32 cellular contexts compared by ENCODE assay signal in the genomic region with DNA sequence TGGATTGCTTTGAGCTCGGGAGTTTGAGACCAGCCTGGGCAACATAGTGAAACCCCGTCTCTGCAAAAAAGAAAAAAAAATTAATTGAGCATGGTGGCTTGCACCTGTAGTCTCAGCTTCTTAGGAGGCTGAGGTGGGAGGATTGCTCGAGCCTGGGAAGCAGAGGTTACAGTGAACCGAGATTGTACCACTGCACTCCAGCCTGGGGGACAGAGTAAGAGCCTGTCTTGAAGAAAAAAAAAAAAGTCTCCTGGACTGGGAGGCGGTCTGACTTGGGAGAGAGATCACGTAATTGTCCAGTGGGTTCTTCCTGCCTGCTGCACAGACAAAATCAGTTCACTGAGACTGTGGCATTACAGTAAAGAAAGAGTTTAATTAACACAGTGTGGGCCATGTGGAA. TPM values are rescaled to one million over a fixed set of nuclear protein-coding genes. Genes with fewer than 3 reads are reported as not detected.
"Had no signal": no experiment of that assay in that cellular context is flagged by ENCODE, and none has a peak within 500 bp of the region (broad histone marks: within the 10 kb centered on the region; RNA-seq: fewer than 3 reads in every experiment).

No MANE protein-coding gene starts in this region.

- H3K36me3 Mint-ChIP-seq: mesothelial cell of epicardium; naive B cell; natural killer cell treated with Interleukin-12 subunit alpha and Interleukin-12 subunit beta and Interleukin-15 and Interleukin-18, amount 100 ng/mL, for 72 hours; stimulated activated memory B cell treated with anti-CD40 and anti-IgM and Interleukin-4, amounts not matched to agents 10 μg/mL and 1 μg/mL and 100 μg/mL, for 72 hours had no signal

- H3K27ac ChIP-seq: colonic mucosa, esophagus muscularis mucosa, heart right ventricle, left lung, psoas muscle, skin epidermis, spleen, testis, tibial artery, upper lobe of left lung had no signal

- ATAC-seq: heart right ventricle; left cardiac atrium; left lung; mucosa of descending colon; natural killer cell treated with Interleukin-12 subunit alpha and Interleukin-12 subunit beta and Interleukin-15 and Interleukin-18, amount 100 ng/mL, for 72 hours; psoas muscle; right cardiac atrium; stimulated activated memory B cell treated with anti-CD40 and anti-IgM and Interleukin-4, amounts not matched to agents 10 μg/mL and 1 μg/mL and 100 μg/mL, for 72 hours; stimulated activated naive CD8-positive, alpha-beta T cell treated with anti-CD3 and anti-CD28 coated beads, Interleukin-15, Interleukin-2, amounts not matched to agents 100 U/mL and 50 U/mL, for 24 hours had no signal

- H3K9me3 Mint-ChIP-seq: dendritic cell treated with granulocyte-macrophage colony-stimulating factor and Interleukin-4, amounts not matched to agents 40 ng/mL and 50 ng/mL, for 4 days; mesothelial cell of epicardium; naive B cell; natural killer cell treated with Interleukin-12 subunit alpha and Interleukin-12 subunit beta and Interleukin-15 and Interleukin-18, amount 100 ng/mL, for 72 hours; stimulated activated memory B cell treated with anti-CD40 and anti-IgM and Interleukin-4, amounts not matched to agents 10 μg/mL and 1 μg/mL and 100 μg/mL, for 72 hours had no signal

- H3K27me3 Mint-ChIP-seq: dendritic cell treated with granulocyte-macrophage colony-stimulating factor and Interleukin-4, amounts not matched to agents 40 ng/mL and 50 ng/mL, for 4 days; naive B cell; natural killer cell treated with Interleukin-12 subunit alpha and Interleukin-12 subunit beta and Interleukin-15 and Interleukin-18, amount 100 ng/mL, for 72 hours; stimulated activated memory B cell treated with anti-CD40 and anti-IgM and Interleukin-4, amounts not matched to agents 10 μg/mL and 1 μg/mL and 100 μg/mL, for 72 hours had no signal

- DNase-seq: colonic mucosa; effector CD8-positive, alpha-beta T cell; foreskin melanocyte; glutamatergic neuron; heart right ventricle; hippocampal formation; left cardiac atrium; left lung; mesenchymal stem cell; mucosa of descending colon; naive B cell; nucleus accumbens; psoas muscle; right cardiac atrium; spleen; stimulated activated CD4-positive, alpha-beta T cell treated with anti-CD3 and anti-CD28 coated beads, Interleukin-4, amount 100 ng/mL, for 4 hours; stimulated activated naive CD8-positive, alpha-beta T cell treated with anti-CD3 and anti-CD28 coated beads, Interleukin-15, Interleukin-2, amounts not matched to agents 100 U/mL and 50 U/mL, for 24 hours; substantia nigra; testis; tibial artery; upper lobe of left lung had no signal

- H3K27me3 ChIP-seq: colonic mucosa, esophagus muscularis mucosa, heart right ventricle, left lung, spleen, testis, tibial artery, upper lobe of left lung had no signal

- H3K4me3 ChIP-seq: colonic mucosa, esophagus muscularis mucosa, heart right ventricle, left lung, mucosa of descending colon, psoas muscle, skin epidermis, spleen, testis, tibial artery, upper lobe of left lung had no signal

- H3K27ac Mint-ChIP-seq: dendritic cell treated with granulocyte-macrophage colony-stimulating factor and Interleukin-4, amounts not matched to agents 40 ng/mL and 50 ng/mL, for 4 days; mesothelial cell of epicardium; naive B cell; natural killer cell treated with Interleukin-12 subunit alpha and Interleukin-12 subunit beta and Interleukin-15 and Interleukin-18, amount 100 ng/mL, for 72 hours; stimulated activated memory B cell treated with anti-CD40 and anti-IgM and Interleukin-4, amounts not matched to agents 10 μg/mL and 1 μg/mL and 100 μg/mL, for 72 hours had no signal

- H3K36me3 ChIP-seq: colonic mucosa, esophagus muscularis mucosa, heart right ventricle, left lung, spleen, tibial artery, upper lobe of left lung had no signal

- H3K9me3 ChIP-seq: colonic mucosa, esophagus muscularis mucosa, heart right ventricle, left lung, mucosa of descending colon, psoas muscle, spleen, testis, tibial artery, upper lobe of left lung had no signal

- H3K4me3 Mint-ChIP-seq: dendritic cell treated with granulocyte-macrophage colony-stimulating factor and Interleukin-4, amounts not matched to agents 40 ng/mL and 50 ng/mL, for 4 days; mesothelial cell of epicardium; natural killer cell treated with Interleukin-12 subunit alpha and Interleukin-12 subunit beta and Interleukin-15 and Interleukin-18, amount 100 ng/mL, for 72 hours; stimulated activated memory B cell treated with anti-CD40 and anti-IgM and Interleukin-4, amounts not matched to agents 10 μg/mL and 1 μg/mL and 100 μg/mL, for 72 hours had no signal

RNA-seq across cellular contexts. Expression of a gene that starts 51.3 kb away (rescaled TPM):
- total RNA-seq: natural killer cell treated with Interleukin-12 subunit alpha and Interleukin-12 subunit beta and Interleukin-15 and Interleukin-18, amount 100 ng/mL, for 72 hours; renal cortical epithelial cell had no signal

RNA-seq across cellular contexts. Expression of a gene that starts 59.0 kb away (rescaled TPM):
- total RNA-seq: colonic mucosa, endothelial cell of umbilical vein, epithelial cell of proximal tubule, kidney epithelial cell, left lung, lung microvascular endothelial cell, renal cortical epithelial cell, spleen, testis had no signal
- polyA plus RNA-seq: endothelial cell of umbilical vein had no signal
